Comparison of ENCODE assay signal across 1 cellular context in the genomic region with DNA sequence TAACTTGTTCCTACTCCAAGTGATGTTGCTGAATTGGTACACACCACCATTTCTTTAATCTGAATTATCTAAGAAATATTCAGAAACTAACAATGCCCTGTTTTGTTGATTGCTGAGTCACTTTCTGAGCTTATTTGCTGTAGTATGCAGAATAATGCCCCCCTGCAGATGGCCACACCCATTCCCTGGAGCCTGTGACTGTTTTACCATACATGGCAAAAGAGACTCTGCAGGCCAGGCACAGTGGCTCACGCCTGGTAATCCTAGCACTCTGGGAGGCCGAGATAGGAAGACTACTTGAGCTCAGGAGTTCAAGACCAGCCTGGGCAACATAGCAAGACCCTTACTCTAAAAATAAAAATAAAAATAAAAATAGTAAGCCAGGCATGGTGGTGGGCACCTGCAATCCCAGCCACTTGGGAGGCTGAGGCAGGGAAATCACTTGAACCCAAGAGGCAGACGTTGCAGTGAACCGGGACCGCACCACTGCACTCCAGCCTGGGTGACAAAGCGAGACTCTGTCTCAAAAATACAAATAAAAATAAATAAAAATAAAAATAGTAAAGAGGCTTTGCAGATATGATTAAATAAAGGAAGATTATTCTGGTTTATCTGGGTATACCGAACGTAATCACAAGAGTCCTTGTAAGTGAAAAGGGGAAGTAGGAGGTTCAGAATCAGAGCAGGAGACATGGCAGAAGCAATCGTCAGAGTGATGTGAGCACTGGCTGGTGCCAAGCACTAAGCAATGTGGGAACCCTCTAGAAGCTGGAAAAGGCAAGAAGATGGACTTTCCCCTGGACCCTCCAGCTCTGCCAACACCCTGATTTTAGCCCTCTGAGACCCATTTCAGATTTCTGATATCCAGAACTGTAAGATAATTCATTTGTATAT.
TF ChIP-seq lines count a peak whose summit lies in the region.

No MANE protein-coding gene starts in this region.

TF ChIP-seq in HEK293, 187 proteins besides CTCF, POLR2A, EP300 and RAD21 (continued from another document):
- TF ChIP-seq, protein P1, sequence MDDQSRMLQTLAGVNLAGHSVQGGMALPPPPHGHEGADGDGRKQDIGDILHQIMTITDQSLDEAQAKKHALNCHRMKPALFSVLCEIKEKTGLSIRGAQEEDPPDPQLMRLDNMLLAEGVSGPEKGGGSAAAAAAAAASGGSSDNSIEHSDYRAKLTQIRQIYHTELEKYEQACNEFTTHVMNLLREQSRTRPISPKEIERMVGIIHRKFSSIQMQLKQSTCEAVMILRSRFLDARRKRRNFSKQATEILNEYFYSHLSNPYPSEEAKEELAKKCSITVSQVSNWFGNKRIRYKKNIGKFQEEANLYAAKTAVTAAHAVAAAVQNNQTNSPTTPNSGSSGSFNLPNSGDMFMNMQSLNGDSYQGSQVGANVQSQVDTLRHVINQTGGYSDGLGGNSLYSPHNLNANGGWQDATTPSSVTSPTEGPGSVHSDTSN (CRISPR knock-in tag; IDR thresholded peaks at IDR 0.05) = no peak
- no peak for TF ChIP-seq ZNF76 (tag by site-specific recombination; IDR thresholded peaks at IDR 0.05; ENCODE audit: borderline replicate concordance, low read depth)
- no peak for TF ChIP-seq ZNF221 (tag by site-specific recombination; IDR thresholded peaks at IDR 0.05; ENCODE audit: borderline replicate concordance)
- TF ChIP-seq ZNF501 (tag by site-specific recombination; IDR thresholded peaks at IDR 0.05) = no peak
- TF ChIP-seq IKZF3 (tag by site-specific recombination; IDR thresholded peaks at IDR 0.05) = no peak
- TF ChIP-seq, protein P2, sequence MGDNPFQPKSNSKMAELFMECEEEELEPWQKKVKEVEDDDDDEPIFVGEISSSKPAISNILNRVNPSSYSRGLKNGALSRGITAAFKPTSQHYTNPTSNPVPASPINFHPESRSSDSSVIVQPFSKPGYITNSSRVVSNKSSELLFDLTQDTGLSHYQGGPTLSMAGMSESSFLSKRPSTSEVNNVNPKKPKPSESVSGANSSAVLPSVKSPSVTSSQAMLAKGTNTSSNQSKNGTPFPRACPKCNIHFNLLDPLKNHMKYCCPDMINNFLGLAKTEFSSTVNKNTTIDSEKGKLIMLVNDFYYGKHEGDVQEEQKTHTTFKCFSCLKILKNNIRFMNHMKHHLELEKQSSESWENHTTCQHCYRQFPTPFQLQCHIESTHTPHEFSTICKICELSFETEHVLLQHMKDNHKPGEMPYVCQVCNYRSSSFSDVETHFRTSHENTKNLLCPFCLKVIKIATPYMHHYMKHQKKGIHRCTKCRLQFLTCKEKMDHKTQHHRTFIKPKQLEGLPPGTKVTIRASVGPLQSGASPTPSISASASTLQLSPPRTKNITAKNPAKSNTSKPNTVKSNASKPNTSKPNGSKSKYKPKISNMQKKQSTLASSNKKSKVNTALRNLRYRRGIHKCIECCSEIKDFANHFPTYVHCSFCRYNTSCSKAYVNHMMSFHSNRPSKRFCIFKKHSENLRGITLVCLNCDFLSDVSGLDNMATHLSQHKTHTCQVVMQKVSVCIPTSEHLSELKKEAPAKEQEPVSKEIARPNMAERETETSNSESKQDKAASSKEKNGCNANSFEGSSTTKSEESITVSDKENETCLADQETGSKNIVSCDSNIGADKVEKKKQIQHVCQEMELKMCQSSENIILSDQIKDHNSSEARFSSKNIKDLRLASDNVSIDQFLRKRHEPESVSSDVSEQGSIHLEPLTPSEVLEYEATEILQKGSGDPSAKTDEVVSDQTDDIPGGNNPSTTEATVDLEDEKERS (tag by site-specific recombination; IDR thresholded peaks at IDR 0.05) = 0 out of 2 replicates have a peak, but pooled peaks have one; percentile 43
- TF ChIP-seq KLF10 (tag by site-specific recombination; IDR thresholded peaks at IDR 0.05) = 0 out of 2 replicates have a peak, but pooled peaks have one; percentile 23
